Comparison of ENCODE assay signal across 22 cellular contexts in the genomic region with DNA sequence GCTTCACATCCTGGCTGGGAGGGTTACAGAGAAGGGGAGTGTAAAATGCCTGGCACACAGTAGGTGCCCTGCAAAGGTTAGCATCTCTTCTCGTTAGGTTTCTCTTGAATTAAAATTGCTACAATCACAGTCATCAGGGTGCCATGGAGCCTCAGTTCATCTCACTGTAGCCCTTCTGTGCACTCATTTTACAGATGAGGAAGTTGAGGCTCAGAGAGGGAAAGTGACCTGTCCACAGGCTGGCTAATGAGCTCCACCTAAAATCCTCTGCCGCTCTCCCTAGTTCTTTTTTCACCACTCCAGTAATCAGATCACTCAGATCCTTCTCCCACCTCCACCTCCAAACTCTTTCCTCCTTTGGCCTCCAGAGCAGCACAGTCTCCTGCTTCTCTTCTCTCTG. TPM values are rescaled to one million over a fixed set of nuclear protein-coding genes. Genes with fewer than 3 reads are reported as not detected.
DNase-seq lines count a peak whose midpoint lies in the region; ATAC-seq and TF ChIP-seq lines count a peak whose summit lies in the region.
"Had no signal": no experiment of that assay in that cellular context is flagged by ENCODE, and none has a peak within 500 bp of the region (broad histone marks: within the 10 kb centered on the region; RNA-seq: fewer than 3 reads in every experiment).

No MANE protein-coding gene starts in this region.

- peak overlapping the region; percentile 21 to 27 for H3K4me3 Mint-ChIP-seq in CD14-positive monocyte
- peak overlapping the region; percentile 7 for H3K4me3 Mint-ChIP-seq in activated naive CD8-positive, alpha-beta T cell
- peak overlapping the region; percentile 74 for H3K4me3 Mint-ChIP-seq in natural killer cell
- H3K4me3 Mint-ChIP-seq in type B pancreatic cell = no peak overlapping the region
- H3K4me3 Mint-ChIP-seq: mesothelial cell of epicardium, WTC11 had no signal

- H3K4me1 ChIP-seq in DND-41 (ENCODE audit: insufficient read depth, low read length) = peaks cover 66% of the 10 kb centered on the region

- H3K27ac ChIP-seq in DND-41 (ENCODE audit: low read length) = peak overlapping the region; percentile 98
- H3K27ac ChIP-seq: brain microvascular endothelial cell, gastroesophageal sphincter had no signal

- no peaks in the 10 kb centered on the region for H4K20me1 ChIP-seq in DND-41 (ENCODE audit: insufficient read depth, low read length)

- peak overlapping the region; percentile 57 for H3K9ac ChIP-seq in DND-41 (ENCODE audit: low read depth, low read length)

- H2AFZ ChIP-seq in DND-41 (ENCODE audit: low read depth, low read length) = peak overlapping the region; percentile 49

- no peaks in the 10 kb centered on the region for H3K79me2 ChIP-seq in DND-41 (ENCODE audit: insufficient read depth, low read length)

- peak overlapping the region in 1 of 2 experiments; percentile 15; a peak in 1 of 4 replicates for H3K4me3 ChIP-seq in DND-41 (ENCODE audit: low read depth in 1 of 2, low read length in 2 of 2)
- H3K4me3 ChIP-seq in foreskin fibroblast (ENCODE audit: low read depth in 1 of 2, low read length in 2 of 2) = no peak overlapping the region
- H3K4me3 ChIP-seq: gastroesophageal sphincter had no signal

- peak overlapping the region; percentile 49; the same call in 1 of the 2 replicates for H3K4me2 ChIP-seq in DND-41 (ENCODE audit: insufficient read depth, low read length)

- no peaks in the 10 kb centered on the region for H3K9me3 ChIP-seq in DND-41 (ENCODE audit: insufficient read depth, low read length, severe bottlenecking)
- H3K9me3 ChIP-seq: gastroesophageal sphincter had no signal

- no peaks in the 10 kb centered on the region for H3K9me3 Mint-ChIP-seq in CD14-positive monocyte
- no peaks in the 10 kb centered on the region for H3K9me3 Mint-ChIP-seq in activated naive CD8-positive, alpha-beta T cell (ENCODE audit: low read depth)
- no peaks in the 10 kb centered on the region for H3K9me3 Mint-ChIP-seq in natural killer cell
- no peaks in the 10 kb centered on the region for H3K9me3 Mint-ChIP-seq in type B pancreatic cell
- H3K9me3 Mint-ChIP-seq: mesothelial cell of epicardium, WTC11 had no signal

- peaks cover 0 to 4% (median 1%) of the 10 kb centered on the region in 3 donors for H3K27me3 Mint-ChIP-seq in CD14-positive monocyte (ENCODE audit: low read depth in 3 of 3)
- H3K27me3 Mint-ChIP-seq in activated naive CD8-positive, alpha-beta T cell = no peaks in the 10 kb centered on the region
- H3K27me3 Mint-ChIP-seq in natural killer cell (ENCODE audit: low read depth in 2 of 2) = no peaks in the 10 kb centered on the region
- peaks cover 4% of the 10 kb centered on the region for H3K27me3 Mint-ChIP-seq in type B pancreatic cell

- TF ChIP-seq CTCF in CD14-positive monocyte (IDR thresholded peaks at IDR 0.05) (no peak), DND-41 (IDR thresholded peaks at IDR 0.05; ENCODE audit: borderline replicate concordance, extremely low read depth, low read length, poor library complexity, severe bottlenecking) (no peak), natural killer cell (IDR thresholded peaks at IDR 0.05) (no peak), type B pancreatic cell (conservative IDR thresholded peaks at IDR 0.05) (no peak), foreskin fibroblast (IDR thresholded peaks at IDR 0.05; ENCODE audit: low read depth, low read length) (no peak)

- peaks cover 7% of the 10 kb centered on the region; the same call in 1 of the 2 replicates for H3K36me3 ChIP-seq in DND-41 (ENCODE audit: insufficient read depth, low read length)
- H3K36me3 ChIP-seq: brain microvascular endothelial cell, gastroesophageal sphincter had no signal

- intact Hi-C loops in CD14-positive monocyte (cut with micrococcal nuclease) (no loop called here), natural killer cell (cut with micrococcal nuclease) (no loop called here), left cardiac atrium (cut with DNase I) (no loop called here)

- H3K4me1 Mint-ChIP-seq in CD14-positive monocyte = peaks cover 73% of the 10 kb centered on the region
- peaks cover 64% of the 10 kb centered on the region for H3K4me1 Mint-ChIP-seq in activated naive CD8-positive, alpha-beta T cell (ENCODE audit: low read depth)
- peaks cover 54 to 78% of the 10 kb centered on the region in 2 donors for H3K4me1 Mint-ChIP-seq in natural killer cell
- peaks cover 9% of the 10 kb centered on the region for H3K4me1 Mint-ChIP-seq in type B pancreatic cell (ENCODE audit: unreplicated experiment)

- no peaks in the 10 kb centered on the region for H3K27me3 ChIP-seq in DND-41 (ENCODE audit: insufficient read depth, low read length, poor library complexity)
- H3K27me3 ChIP-seq: brain microvascular endothelial cell had no signal

- H3K27ac Mint-ChIP-seq in CD14-positive monocyte (peak overlapping the region; percentile 83 to 93 (median 90)), natural killer cell (peak overlapping the region in 1 of 2 donors; percentile 82), type B pancreatic cell (no peak overlapping the region)
- H3K27ac Mint-ChIP-seq in activated naive CD8-positive, alpha-beta T cell = peak overlapping the region; percentile 80
- H3K27ac Mint-ChIP-seq: WTC11 had no signal

- H3K36me3 Mint-ChIP-seq in CD14-positive monocyte (peaks cover 0 to 87% of the 10 kb centered on the region in 2 donors), natural killer cell (peaks cover 3% of the 10 kb centered on the region), type B pancreatic cell (no peaks in the 10 kb centered on the region)
- H3K36me3 Mint-ChIP-seq in activated naive CD8-positive, alpha-beta T cell = no peaks in the 10 kb centered on the region
- H3K36me3 Mint-ChIP-seq: mesothelial cell of epicardium, WTC11 had no signal

- DNase-seq in CD14-positive monocyte (ENCODE audit: low spot score) (no peak), DND-41 (no peak), natural killer cell (no peak), left cardiac atrium (no peak), type B pancreatic cell (ENCODE audit: extremely low spot score, unreplicated experiment) (no peak), foreskin fibroblast (no peak), HuH-7 (ENCODE audit: low spot score) (no peak)
- DNase-seq: activated CD8-positive, alpha-beta memory T cell treated with anti-CD3 and anti-CD28 coated beads, Interleukin-2, amount 50 U/mL, for 48 hours; brain microvascular endothelial cell; DMS153; NCI-H1417 treated with DMSO at 0.1 percent for 48 hours; NCI-H2171; NCI-H69; SHP77; stimulated activated CD4-positive, alpha-beta T cell treated with anti-CD3 and anti-CD28 coated beads, Interleukin-4, amount 100 ng/mL, for 24 hours; substantia nigra had no signal

- no peak for ATAC-seq in DND-41 (ENCODE audit: insufficient read depth, low read depth)
- ATAC-seq in natural killer cell = no peak
- no peak for ATAC-seq in left cardiac atrium
- ATAC-seq: gastroesophageal sphincter, WTC11 had no signal

RNA-seq across cellular contexts. Expression of a gene that starts 13.5 kb away (rescaled TPM):
- polyA plus RNA-seq in CD14-positive monocyte = under 1 TPM; 0.16 to 0.30 TPM
- 10 to 100 TPM; 39.6 to 67.0 (median 47.0) TPM for total RNA-seq in natural killer cell
- 10 to 100 TPM; 37.6 to 39.1 TPM for total RNA-seq in left cardiac atrium
- 49.3 and 61.0 TPM in 2 replicates for total RNA-seq in type B pancreatic cell (ENCODE audit: low replicate concordance)

RNA-seq across cellular contexts. Expression of a gene that starts 17.6 kb away (rescaled TPM):
- 100 to 1,000 TPM; 371 to 571 TPM for polyA plus RNA-seq in CD14-positive monocyte
- total RNA-seq in natural killer cell (100 to 1,000 TPM; 353 to 452 (median 362) TPM), left cardiac atrium (10 to 100 TPM in 1 of 2 donors, 1 to 10 TPM in 1; 8.6 to 10.7 TPM), type B pancreatic cell (ENCODE audit: low replicate concordance) (not detected in 2 replicates)
- total RNA-seq: epithelial cell of proximal tubule, HT-29 had no signal

RNA-seq across cellular contexts. Expression of a gene that starts 54.6 kb away (rescaled TPM):
- 100 to 1,000 TPM; 276 TPM for polyA plus RNA-seq in CD14-positive monocyte
- total RNA-seq in natural killer cell = 10 to 100 TPM; 26.7 to 36.0 (median 34.8) TPM
- total RNA-seq in left cardiac atrium = 100 to 1,000 TPM in 1 of 2 donors, 10 to 100 TPM in 1; 40.6 to 143 TPM
- 62.2 and 136 TPM in 2 replicates for total RNA-seq in type B pancreatic cell (ENCODE audit: low replicate concordance)

Comparison
In these comparisons a context has a peak if more than half of its experiments do, and no peak if none do; other contexts are left out.
1. RNA of a gene that starts 17.6 kb away (total RNA-seq): 353 to 452 TPM in natural killer cell; 8.6 to 10.7 TPM in left cardiac atrium and not detected in type B pancreatic cell; every median in the first group is over 10 times any median in the second.